1 cellular context compared by ENCODE assay signal in the genomic region with DNA sequence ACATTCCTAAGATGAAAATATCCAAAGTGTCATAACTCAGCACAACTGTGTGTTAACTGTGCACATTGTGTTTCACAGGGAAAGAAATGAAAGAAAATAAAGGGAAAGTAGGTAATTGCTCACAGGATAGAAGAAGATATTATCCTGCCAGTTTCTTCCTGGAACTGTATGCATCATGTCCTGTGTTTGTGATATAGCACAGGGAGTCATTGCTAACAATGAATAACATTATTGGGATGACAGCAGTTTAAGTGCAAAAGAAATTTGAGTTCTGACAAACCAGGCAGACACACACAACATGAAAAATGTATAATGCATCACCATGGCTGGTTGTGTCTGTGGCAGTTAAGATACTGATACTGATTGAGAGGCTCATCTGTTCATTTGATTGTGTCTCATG.
TF ChIP-seq lines count a peak whose summit lies in the region.

No MANE protein-coding gene starts in this region.

TF ChIP-seq in endothelial cell of umbilical vein, 7 proteins besides CTCF, POLR2A, EP300 and RAD21:
- peak; percentile 49 for TF ChIP-seq GATA2 (IDR thresholded peaks at IDR 0.05; ENCODE audit: insufficient read depth, insufficient read length, low read depth, low read length)
- TF ChIP-seq FOS (IDR thresholded peaks at IDR 0.05; ENCODE audit: borderline replicate concordance, insufficient read depth, low read length) = no peak
